1 cellular context compared by ENCODE assay signal in genomic region chr2:75646583-75647425, GRCh38.
TF ChIP-seq lines count a peak whose summit lies in the region.

Gene MRPL19 (plus strand): TSS chr2:75646783. CDS start chr2:75646808, 25 bp downstream.

TF ChIP-seq in K562, 482 proteins besides CTCF, POLR2A, EP300 and RAD21 (continued from another document and continues in another):
- TF ChIP-seq CHD7 (IDR thresholded peaks at IDR 0.05; ENCODE audit: low read depth, low read length) = no peak
- TF ChIP-seq, protein P1, sequence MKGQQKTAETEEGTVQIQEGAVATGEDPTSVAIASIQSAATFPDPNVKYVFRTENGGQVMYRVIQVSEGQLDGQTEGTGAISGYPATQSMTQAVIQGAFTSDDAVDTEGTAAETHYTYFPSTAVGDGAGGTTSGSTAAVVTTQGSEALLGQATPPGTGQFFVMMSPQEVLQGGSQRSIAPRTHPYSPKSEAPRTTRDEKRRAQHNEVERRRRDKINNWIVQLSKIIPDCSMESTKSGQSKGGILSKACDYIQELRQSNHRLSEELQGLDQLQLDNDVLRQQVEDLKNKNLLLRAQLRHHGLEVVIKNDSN (CRISPR knock-in tag; IDR thresholded peaks at IDR 0.05) = no peak
- TF ChIP-seq FOXM1 (IDR thresholded peaks at IDR 0.05; ENCODE audit: low read depth) = 0 out of 2 replicates have a peak, but pooled peaks have one; percentile 39
- no peak for TF ChIP-seq FOXM1 (CRISPR knock-in tag; IDR thresholded peaks at IDR 0.05; ENCODE audit: low read depth)
- TF ChIP-seq SMAD2 (IDR thresholded peaks at IDR 0.05; ENCODE audit: low read depth, low read length) = no peak
- no peak for TF ChIP-seq PPARD (CRISPR knock-in tag; IDR thresholded peaks at IDR 0.05)
- peak; percentile 44; the same call in 1 of the 2 replicates for TF ChIP-seq SIN3B (IDR thresholded peaks at IDR 0.05; ENCODE audit: low read depth)
- peak; percentile 14 for TF ChIP-seq NFIC (IDR thresholded peaks at IDR 0.05)
- no peak for TF ChIP-seq ZNF146 (CRISPR knock-in tag; IDR thresholded peaks at IDR 0.05; ENCODE audit: unreplicated experiment)
- TF ChIP-seq MXI1 (IDR thresholded peaks at IDR 0.05; ENCODE audit: low read depth, low read length) = 0 out of 2 replicates have a peak, but pooled peaks have one; percentile 24
- no peak for TF ChIP-seq MECOM (CRISPR knock-in tag; IDR thresholded peaks at IDR 0.05)
- TF ChIP-seq, protein P2, sequence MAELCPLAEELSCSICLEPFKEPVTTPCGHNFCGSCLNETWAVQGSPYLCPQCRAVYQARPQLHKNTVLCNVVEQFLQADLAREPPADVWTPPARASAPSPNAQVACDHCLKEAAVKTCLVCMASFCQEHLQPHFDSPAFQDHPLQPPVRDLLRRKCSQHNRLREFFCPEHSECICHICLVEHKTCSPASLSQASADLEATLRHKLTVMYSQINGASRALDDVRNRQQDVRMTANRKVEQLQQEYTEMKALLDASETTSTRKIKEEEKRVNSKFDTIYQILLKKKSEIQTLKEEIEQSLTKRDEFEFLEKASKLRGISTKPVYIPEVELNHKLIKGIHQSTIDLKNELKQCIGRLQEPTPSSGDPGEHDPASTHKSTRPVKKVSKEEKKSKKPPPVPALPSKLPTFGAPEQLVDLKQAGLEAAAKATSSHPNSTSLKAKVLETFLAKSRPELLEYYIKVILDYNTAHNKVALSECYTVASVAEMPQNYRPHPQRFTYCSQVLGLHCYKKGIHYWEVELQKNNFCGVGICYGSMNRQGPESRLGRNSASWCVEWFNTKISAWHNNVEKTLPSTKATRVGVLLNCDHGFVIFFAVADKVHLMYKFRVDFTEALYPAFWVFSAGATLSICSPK (IDR thresholded peaks at IDR 0.05; ENCODE audit: borderline replicate concordance) = no peak
- TF ChIP-seq ATF6 (CRISPR knock-in tag; IDR thresholded peaks at IDR 0.05) = no peak
- no peak for TF ChIP-seq BRF1 (IDR thresholded peaks at IDR 0.05; ENCODE audit: borderline replicate concordance, extremely low read depth, insufficient read length)
- no peak for TF ChIP-seq RBM15 (IDR thresholded peaks at IDR 0.05; ENCODE audit: insufficient read depth, low read length)
- peak in 1 of 2 experiments; percentile 43; a peak in 1 of 4 replicates for TF ChIP-seq SIN3A (IDR thresholded peaks at IDR 0.05; ENCODE audit: borderline replicate concordance in 2 of 2, control insufficient read depth in 1 of 2, low read depth in 2 of 2, low read length in 2 of 2)
- peak; percentile 78 for TF ChIP-seq PHF20 (IDR thresholded peaks at IDR 0.05; ENCODE audit: partially characterized antibody)
- TF ChIP-seq MTA3 (IDR thresholded peaks at IDR 0.05; ENCODE audit: borderline replicate concordance) = peak; percentile 99
- TF ChIP-seq KLF1 (tag; IDR thresholded peaks at IDR 0.05) = 0 out of 2 replicates have a peak, but pooled peaks have one; percentile 38
- TF ChIP-seq ZNF764 (CRISPR knock-in tag; IDR thresholded peaks at IDR 0.05; ENCODE audit: low read depth) = no peak
- 0 out of 2 replicates have a peak, but pooled peaks have one; percentile 8 for TF ChIP-seq ESRRA (IDR thresholded peaks at IDR 0.05; ENCODE audit: borderline replicate concordance, low read depth)
- no peak for TF ChIP-seq SMARCC2 (IDR thresholded peaks at IDR 0.05; ENCODE audit: low read depth)
- no peak for TF ChIP-seq ZC3H11A (IDR thresholded peaks at IDR 0.05; ENCODE audit: low read depth, low read length)
- no peak for TF ChIP-seq MCM2 (IDR thresholded peaks at IDR 0.05; ENCODE audit: low read depth)
- TF ChIP-seq SRSF7 (optimal IDR thresholded peaks at IDR 0.05; ENCODE audit: low read depth, low read length) = no peak
- peak; percentile 84 for TF ChIP-seq NFRKB (IDR thresholded peaks at IDR 0.05; ENCODE audit: low read depth)
- TF ChIP-seq ZNF717 (CRISPR knock-in tag; IDR thresholded peaks at IDR 0.05) = no peak
- TF ChIP-seq ZNF143 (CRISPR knock-in tag; IDR thresholded peaks at IDR 0.05) = peak; percentile 83
- peak; percentile 6; the same call in 1 of the 2 replicates for TF ChIP-seq EHMT2 (IDR thresholded peaks at IDR 0.05)
- peak; percentile 30; the same call in 1 of the 2 replicates for TF ChIP-seq KAT7 (CRISPR knock-in tag; IDR thresholded peaks at IDR 0.05; ENCODE audit: borderline replicate concordance)
- TF ChIP-seq ZNF197 (CRISPR knock-in tag; IDR thresholded peaks at IDR 0.05; ENCODE audit: low read depth) = peak; percentile 52; the same call in 1 of the 2 replicates
- peak; percentile 72; the same call in 1 of the 2 replicates for TF ChIP-seq KLF16 (IDR thresholded peaks at IDR 0.05)
- peak; percentile 37 to 67 for TF ChIP-seq E2F6 (IDR thresholded peaks at IDR 0.05; ENCODE audit: borderline replicate concordance in 1 of 2, extremely low read depth in 1 of 2, insufficient read depth in 1 of 2, insufficient read length in 1 of 2, low read depth in 1 of 2, low read length in 1 of 2, poor library complexity in 1 of 2, severe bottlenecking in 1 of 2)
- TF ChIP-seq ZNF830 (CRISPR knock-in tag; IDR thresholded peaks at IDR 0.05) = no peak
- TF ChIP-seq KDM5B (IDR thresholded peaks at IDR 0.05; ENCODE audit: insufficient replicate concordance, low read depth, low read length) = peak; percentile 20
- TF ChIP-seq STAT5A (IDR thresholded peaks at IDR 0.05; ENCODE audit: borderline replicate concordance, low read length) = no peak; the same call in 1 of the 2 replicates
- TF ChIP-seq KHSRP (IDR thresholded peaks at IDR 0.05) = no peak
- peak; percentile 74 for TF ChIP-seq TAF9B (IDR thresholded peaks at IDR 0.05; ENCODE audit: partially characterized antibody)
- no peak for TF ChIP-seq ZNF586 (CRISPR knock-in tag; conservative IDR thresholded peaks at IDR 0.05)
- peak; percentile 64 for TF ChIP-seq L3MBTL2 (IDR thresholded peaks at IDR 0.05)
- peak; percentile 56; the same call in 1 of the 2 replicates for TF ChIP-seq BHLHE40 (IDR thresholded peaks at IDR 0.05; ENCODE audit: low read length)
- no peak for TF ChIP-seq PATZ1 (CRISPR knock-in tag; IDR thresholded peaks at IDR 0.05; ENCODE audit: borderline replicate concordance)
- peak; percentile 97 for TF ChIP-seq ZFX (CRISPR knock-in tag; IDR thresholded peaks at IDR 0.05)
- TF ChIP-seq ZNF79 (CRISPR knock-in tag; IDR thresholded peaks at IDR 0.05; ENCODE audit: low read depth) = no peak
- peak; percentile 87 for TF ChIP-seq RBFOX2 (IDR thresholded peaks at IDR 0.05; ENCODE audit: low read depth, low read length)
- TF ChIP-seq HNRNPL (IDR thresholded peaks at IDR 0.05; ENCODE audit: low read depth, low read length) = 0 out of 2 replicates have a peak, but pooled peaks have one; percentile 19
- no peak for TF ChIP-seq EGR1 (conservative IDR thresholded peaks at IDR 0.05)
- TF ChIP-seq KLF10 (CRISPR knock-in tag; IDR thresholded peaks at IDR 0.05) = no peak
- no peak for TF ChIP-seq ZNF445 (CRISPR knock-in tag; IDR thresholded peaks at IDR 0.05; ENCODE audit: low read depth)
- peak; percentile 3 for TF ChIP-seq MEIS2 (IDR thresholded peaks at IDR 0.05; ENCODE audit: partially characterized antibody)
